7 cellular contexts compared by ENCODE assay signal in the genomic region with DNA sequence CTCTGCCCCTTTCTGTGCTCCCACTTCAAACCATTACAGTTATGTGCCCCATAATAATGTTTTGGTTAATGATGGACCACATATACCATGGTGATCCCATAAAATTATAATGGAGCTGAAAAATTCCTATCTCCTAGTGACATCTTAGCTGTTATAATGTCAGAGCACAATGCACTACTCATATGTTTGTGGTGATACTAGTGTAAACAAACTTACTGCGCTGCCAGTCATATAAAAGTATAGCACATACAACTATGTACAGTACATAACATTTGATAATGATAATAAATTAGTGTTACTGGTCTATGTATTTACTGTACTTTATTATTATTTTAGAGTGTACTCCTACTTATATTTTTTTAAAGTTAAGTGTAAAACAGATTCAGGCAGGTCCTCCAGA. TPM values are rescaled to one million over a fixed set of nuclear protein-coding genes. Genes with fewer than 3 reads are reported as not detected.
"Had no signal": no experiment of that assay in that cellular context is flagged by ENCODE, and none has a peak within 500 bp of the region (broad histone marks: within the 10 kb centered on the region; RNA-seq: fewer than 3 reads in every experiment).

No MANE protein-coding gene starts in this region.

- ATAC-seq: HepG2, K562 had no signal

- H3K4me3 ChIP-seq: K562 had no signal

- H3K27ac ChIP-seq: HL-60 had no signal

- DNase-seq: IMR-90, KBM-7 had no signal

RNA-seq across cellular contexts. Expression of a gene that starts 51.3 kb away (rescaled TPM):
- total RNA-seq: HepG2, HT-29, HT1080, IMR-90, K562 had no signal
